8 cellular contexts compared by ENCODE assay signal in the genomic region with DNA sequence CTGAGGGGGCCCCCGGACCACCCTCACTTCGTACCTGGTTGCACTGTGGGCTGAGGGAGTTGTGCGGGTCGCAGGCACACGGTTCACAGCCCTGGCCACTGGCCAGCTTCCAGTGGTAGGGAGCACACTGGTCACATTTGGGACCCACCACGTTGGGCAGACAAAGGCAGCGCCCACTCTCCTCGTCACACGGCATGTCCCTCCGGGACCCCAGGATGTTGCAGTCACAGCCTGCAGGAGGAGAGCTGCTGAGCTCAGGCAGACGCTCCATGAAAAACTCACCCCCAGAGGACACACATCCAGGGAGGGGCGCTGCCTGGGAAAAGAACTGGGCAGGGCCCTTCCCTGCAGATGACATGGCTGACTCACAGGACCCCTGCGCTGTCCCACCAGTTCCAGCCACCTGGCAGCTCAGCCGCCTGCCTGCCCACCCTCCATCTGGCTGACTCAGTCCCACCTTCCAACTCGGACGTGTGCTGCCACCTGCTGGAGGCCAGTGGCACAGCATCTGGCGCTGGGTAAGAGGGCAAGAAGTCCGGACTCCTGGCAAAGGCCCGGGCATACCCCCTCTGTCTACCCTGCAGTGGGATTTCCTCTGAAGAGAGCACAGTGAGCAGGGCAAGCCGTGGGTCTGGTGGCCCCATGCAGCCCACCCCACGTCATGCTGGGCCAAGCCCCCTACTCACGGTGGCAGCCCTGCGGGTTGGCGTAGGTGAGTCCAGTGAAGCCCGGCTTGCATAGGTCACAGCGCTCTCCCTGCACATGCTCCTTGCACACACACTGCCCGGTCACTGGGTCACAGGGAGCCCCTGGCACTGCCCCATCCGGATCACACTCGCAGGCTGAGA. TPM values are rescaled to one million over a fixed set of nuclear protein-coding genes. Genes with fewer than 3 reads are reported as not detected.
DNase-seq lines count a peak whose midpoint lies in the region; ATAC-seq and TF ChIP-seq lines count a peak whose summit lies in the region.

No MANE protein-coding gene starts in this region.

- ATAC-seq in GM18873 (IDR thresholded peaks at IDR 0.05; ENCODE audit: low FRiP score, unreplicated experiment) (peak; percentile 80), HG03139 (IDR thresholded peaks at IDR 0.05; ENCODE audit: unreplicated experiment) (peak; percentile 84), left lung (peak; percentile 84)

- H3K27ac ChIP-seq in cingulate gyrus (ENCODE audit: low read depth, low read length) = peak overlapping the region; percentile 33
- no peak overlapping the region for H3K27ac ChIP-seq in left lung

- peaks cover 3 to 22% of the 10 kb centered on the region in 2 donors for H3K4me1 ChIP-seq in left lung

- H3K9me3 ChIP-seq in left lung = no peaks in the 10 kb centered on the region

- H3K27me3 ChIP-seq in left lung = no peaks in the 10 kb centered on the region

- H3K36me3 ChIP-seq in left lung = peaks cover 0 to 59% of the 10 kb centered on the region in 2 donors

- intact Hi-C loops in left lung (cut with DNase I) = loop anchor here in 1 of 2 donors (5.0 kb wide), 1 partner anchor 50 kb away; no protein-coding TSS in a partner anchor

- DNase-seq in AG08396 (ENCODE audit: low spot score) = peak; percentile 76
- peak; percentile 87 to 96 for DNase-seq in NCI-H446 (lab: John Stamatoyannopoulos, UW)
- peak; percentile 90 for DNase-seq in activated CD4-positive, alpha-beta T cell treated with anti-CD3 and anti-CD28 coated beads for 48 hours
- peak; percentile 73 to 93 for DNase-seq in left lung
- DNase-seq in stimulated activated CD4-positive, alpha-beta T cell treated with anti-CD3 and anti-CD28 coated beads, TNF-alpha, amount 100 ng/mL, for 1 hour (ENCODE audit: low read depth in 3 of 3, low spot score in 1 of 3) = peak; percentile 30 to 85 (median 50)

- peak; percentile 95 for TF ChIP-seq CTCF in left lung (IDR thresholded peaks at IDR 0.05)

- H3K4me3 ChIP-seq in left lung = no peak overlapping the region

RNA-seq across cellular contexts. Expression of a gene that starts 24.7 kb away (rescaled TPM):
- 100 to 1,000 TPM in 1 of 2 donors, 10 to 100 TPM in 1; 64.1 to 126 TPM for total RNA-seq in left lung

RNA-seq across cellular contexts. Expression of a gene that starts 44.1 kb away (rescaled TPM):
- 1 to 10 TPM in 1 of 2 donors, under 1 TPM in 1; 0.29 to 1.1 TPM for total RNA-seq in left lung

RNA-seq across cellular contexts. Expression of a gene that starts 47.6 kb away (rescaled TPM):
- 10 to 100 TPM; 10.6 to 89.1 TPM for total RNA-seq in left lung
